Comparison of ENCODE assay signal across 1 cellular context in genomic region chr10:88687853-88688467, GRCh38.
TF ChIP-seq lines count a peak whose summit lies in the region.

No MANE protein-coding gene starts in this region.

TF ChIP-seq in GM23338, 12 proteins besides CTCF, POLR2A, EP300 and RAD21 (continued from another document):
- TF ChIP-seq ZNF462 (CRISPR knock-in tag; IDR thresholded peaks at IDR 0.05), result no peak
